ENCODE assay signal across 9 cellular contexts in the genomic region with DNA sequence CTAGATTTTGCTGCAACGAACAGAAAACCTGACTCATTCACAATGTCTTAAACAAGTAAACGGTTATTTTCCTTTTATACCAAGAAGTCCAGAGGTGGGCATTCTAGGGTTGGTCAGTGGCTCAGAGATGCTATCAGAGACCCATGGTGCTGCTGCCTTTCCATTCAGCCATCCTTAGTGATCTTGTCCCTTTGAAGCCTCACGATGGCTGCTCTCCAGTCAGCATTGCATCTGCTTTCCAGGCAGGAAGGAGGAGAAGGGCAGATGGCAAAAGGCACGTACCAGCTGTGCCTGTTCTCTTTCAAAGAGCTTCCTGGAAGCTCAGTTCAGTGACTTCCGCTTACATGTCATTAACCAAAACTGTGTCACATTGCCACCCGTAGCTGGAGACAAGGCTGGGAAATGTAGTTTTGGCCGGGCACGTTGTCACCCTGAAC. TPM values are rescaled to one million over a fixed set of nuclear protein-coding genes. Genes with fewer than 3 reads are reported as not detected.
DNase-seq lines count a peak whose midpoint lies in the region; ATAC-seq, FAIRE-seq and TF ChIP-seq lines count a peak whose summit lies in the region.
"Had no signal": no experiment of that assay in that cellular context is flagged by ENCODE, and none has a peak within 500 bp of the region (broad histone marks: within the 10 kb centered on the region; RNA-seq: fewer than 3 reads in every experiment).

No MANE protein-coding gene starts in this region.

- peak; percentile 76 for ATAC-seq in GM18520 (IDR thresholded peaks at IDR 0.05; ENCODE audit: unreplicated experiment)
- peak; percentile 84 for ATAC-seq in HG02763 (IDR thresholded peaks at IDR 0.05; ENCODE audit: unreplicated experiment)

- peak overlapping the region; percentile 97 for H3K27ac Mint-ChIP-seq in activated T-cell treated with anti-CD3 and anti-CD28 coated beads, Interleukin-2, amount 50 U/mL, for 24 hours

- peaks cover 17% of the 10 kb centered on the region for H3K4me1 ChIP-seq in vagina

- H3K4me3 Mint-ChIP-seq in activated T-cell treated with anti-CD3 and anti-CD28 coated beads, Interleukin-2, amount 50 U/mL, for 24 hours = peak overlapping the region; percentile 79

- no peaks in the 10 kb centered on the region for H3K9me3 Mint-ChIP-seq in activated T-cell treated with anti-CD3 and anti-CD28 coated beads, Interleukin-2, amount 50 U/mL, for 24 hours

- no peaks in the 10 kb centered on the region for H3K27me3 Mint-ChIP-seq in activated T-cell treated with anti-CD3 and anti-CD28 coated beads, Interleukin-2, amount 50 U/mL, for 24 hours

- no peak for TF ChIP-seq POLR2A in vagina (IDR thresholded peaks at IDR 0.05)

- H3K4me3 ChIP-seq in vagina = no peak overlapping the region

- intact Hi-C loops in vagina (cut with DNase I) = no loop called here

- H3K4me1 Mint-ChIP-seq in activated T-cell treated with anti-CD3 and anti-CD28 coated beads, Interleukin-2, amount 50 U/mL, for 24 hours (ENCODE audit: low read depth) = peaks cover 26% of the 10 kb centered on the region

- no peak for TF ChIP-seq CTCF in vagina (IDR thresholded peaks at IDR 0.05)

- H3K9me3 ChIP-seq in vagina = no peaks in the 10 kb centered on the region

- peak; percentile 99 for FAIRE-seq in islet of Langerhans (lab: Jason Lieb, UNC)
- FAIRE-seq: astrocyte had no signal

- no peaks in the 10 kb centered on the region for H3K36me3 ChIP-seq in vagina

- H3K27ac ChIP-seq in vagina = no peak overlapping the region

- DNase-seq in NCI-H446 treated with DMSO at 0.1 percent for 48 hours (lab: John Stamatoyannopoulos, UW) (peak; percentile 71), vagina (ENCODE audit: extremely low spot score in 2 of 2) (no peak), hepatic stellate cell (ENCODE audit: low spot score) (no peak)
- peak; percentile 66 for DNase-seq in activated T-cell treated with anti-CD3 and anti-CD28 coated beads, Interleukin-2, amount 50 U/mL, for 24 hours
- DNase-seq in stimulated activated CD4-positive, alpha-beta T cell treated with anti-CD3 and anti-CD28 coated beads, TNF-alpha, amount 100 ng/mL, for 4 hours (ENCODE audit: low read depth in 3 of 3) = peak; percentile 8 to 14 (median 12)

- H3K36me3 Mint-ChIP-seq in activated T-cell treated with anti-CD3 and anti-CD28 coated beads, Interleukin-2, amount 50 U/mL, for 24 hours (ENCODE audit: low read depth) = no peaks in the 10 kb centered on the region

- H3K27me3 ChIP-seq in vagina = no peaks in the 10 kb centered on the region

RNA-seq across cellular contexts. Expression of a gene that starts 30.1 kb away (rescaled TPM):
- 26.3 TPM for total RNA-seq in vagina

Comparison
In these comparisons a context has a peak if more than half of its experiments do, and no peak if none do; other contexts are left out.
1. DNase-seq: peak in NCI-H446 treated with DMSO at 0.1 percent for 48 hours (single experiment), activated T-cell treated with anti-CD3 and anti-CD28 coated beads, Interleukin-2, amount 50 U/mL, for 24 hours (single experiment) and stimulated activated CD4-positive, alpha-beta T cell treated with anti-CD3 and anti-CD28 coated beads, TNF-alpha, amount 100 ng/mL, for 4 hours (3 of 3); none in vagina (0 of 2) and hepatic stellate cell (single experiment).